Comparison of ENCODE assay signal across 9 cellular contexts in the genomic region with DNA sequence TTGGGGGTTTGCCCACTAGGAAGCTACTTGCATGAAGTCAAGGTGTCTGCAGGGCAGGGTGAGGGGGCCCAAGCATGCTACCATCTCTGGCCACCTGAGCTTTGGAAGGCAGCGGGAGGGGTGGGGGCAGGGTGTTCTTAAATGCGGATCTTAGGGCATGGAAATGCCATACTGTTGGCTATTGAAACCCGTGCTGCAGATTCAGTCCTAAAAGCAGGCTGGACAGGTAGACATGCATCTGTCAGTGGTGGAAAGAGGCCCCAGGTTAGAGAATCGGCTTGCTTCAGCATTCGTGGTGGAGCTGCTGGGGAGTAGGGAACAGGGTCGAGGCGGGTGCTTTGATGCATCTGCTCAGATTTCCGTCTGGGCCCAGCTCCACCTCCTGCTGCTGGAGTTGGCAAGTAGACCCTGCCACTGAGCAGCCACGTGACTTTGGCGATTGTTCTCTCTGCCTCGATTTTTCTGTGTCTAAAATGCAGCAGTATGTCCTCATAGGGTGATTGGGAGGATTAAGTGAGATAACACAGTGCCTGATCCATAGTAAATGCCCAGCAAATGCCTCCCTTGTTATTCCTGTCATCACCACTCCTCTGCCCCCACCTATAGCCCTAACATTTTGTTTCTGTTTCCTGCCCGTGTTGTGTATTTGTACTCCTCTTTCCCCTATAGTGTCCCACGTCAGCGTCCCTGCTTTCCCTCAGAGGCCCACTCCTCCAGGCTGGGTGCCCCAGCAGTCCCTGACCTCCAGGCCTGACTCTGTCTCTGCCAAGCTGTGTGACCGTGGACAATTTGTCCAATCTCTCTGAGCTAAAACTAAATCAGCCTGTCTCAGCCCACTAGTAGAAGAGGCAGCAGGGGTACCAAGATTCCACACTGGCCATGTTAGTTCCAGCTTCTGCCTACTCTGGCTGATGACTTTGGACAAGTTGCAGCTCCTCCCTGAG. TPM values are rescaled to one million over a fixed set of nuclear protein-coding genes. Genes with fewer than 3 reads are reported as not detected.
A peak's percentile ranks its signal among the peaks of the same experiment; 100 is the strongest.
DNase-seq lines count a peak whose midpoint lies in the region; ATAC-seq, FAIRE-seq and TF ChIP-seq lines count a peak whose summit lies in the region.
"Had no signal": no experiment of that assay in that cellular context is flagged by ENCODE, and none has a peak within 500 bp of the region (broad histone marks: within the 10 kb centered on the region; RNA-seq: fewer than 3 reads in every experiment).

No MANE protein-coding gene starts in this region.

- H3K9me3 Mint-ChIP-seq in activated naive CD4-positive, alpha-beta T cell treated with anti-CD3 and anti-CD28 coated beads, Interleukin-2, amount 50 U/mL, for 24 hours: no peaks in the 10 kb centered on the region

- no peaks in the 10 kb centered on the region for H3K27me3 Mint-ChIP-seq in activated naive CD4-positive, alpha-beta T cell treated with anti-CD3 and anti-CD28 coated beads, Interleukin-2, amount 50 U/mL, for 24 hours

- no peak for FAIRE-seq in GM12891 (lab: Jason Lieb, UNC)

- TF ChIP-seq POLR2A in vagina (IDR thresholded peaks at IDR 0.05): no peak
- TF ChIP-seq POLR2A in GM12891 (IDR thresholded peaks at IDR 0.05; ENCODE audit: low read depth, low read length): no peak

- H3K4me3 ChIP-seq in left lung (no peak overlapping the region), vagina (peak overlapping the region in 1 of 2 donors; percentile 10)
- H3K4me3 ChIP-seq: HAP-1 had no signal

- intact Hi-C loops in left lung (cut with DNase I) (no loop called here), vagina (cut with DNase I) (no loop called here)

- no peak overlapping the region for H3K4me3 Mint-ChIP-seq in activated naive CD4-positive, alpha-beta T cell treated with anti-CD3 and anti-CD28 coated beads, Interleukin-2, amount 50 U/mL, for 24 hours

- ATAC-seq in left lung (peak; percentile 23), HG02798 (IDR thresholded peaks at IDR 0.05; ENCODE audit: poor library complexity, unreplicated experiment) (no peak), esophagus mucosa (no peak)

- no peaks in the 10 kb centered on the region for H3K36me3 ChIP-seq in left lung
- no peaks in the 10 kb centered on the region for H3K36me3 ChIP-seq in vagina

- no peaks in the 10 kb centered on the region for H3K9me3 ChIP-seq in left lung
- H3K9me3 ChIP-seq in vagina: no peaks in the 10 kb centered on the region
- H3K9me3 ChIP-seq: HAP-1 had no signal

- no peak for TF ChIP-seq CTCF in left lung (IDR thresholded peaks at IDR 0.05)
- no peak for TF ChIP-seq CTCF in vagina (IDR thresholded peaks at IDR 0.05)

- H3K27ac Mint-ChIP-seq in activated naive CD4-positive, alpha-beta T cell treated with anti-CD3 and anti-CD28 coated beads, Interleukin-2, amount 50 U/mL, for 24 hours: peak overlapping the region; percentile 19

- no peak for DNase-seq in activated naive CD4-positive, alpha-beta T cell (lab: John Stamatoyannopoulos, UW)
- DNase-seq in cerebellar cortex (ENCODE audit: low spot score) (peak; percentile 82), left lung (no peak), vagina (ENCODE audit: extremely low spot score in 2 of 2) (no peak), GM12891 (ENCODE audit: insufficient read length, low spot score) (no peak)

- H3K4me1 ChIP-seq in left lung: peaks cover 38 to 64% of the 10 kb centered on the region in 2 donors
- H3K4me1 ChIP-seq in vagina: peaks cover 100% of the 10 kb centered on the region

- H3K27ac ChIP-seq in left lung (no peak overlapping the region), vagina (peak overlapping the region; percentile 88)

- H3K36me3 Mint-ChIP-seq in activated naive CD4-positive, alpha-beta T cell treated with anti-CD3 and anti-CD28 coated beads, Interleukin-2, amount 50 U/mL, for 24 hours: peaks cover 2% of the 10 kb centered on the region

- peaks cover 87% of the 10 kb centered on the region for H3K4me1 Mint-ChIP-seq in activated naive CD4-positive, alpha-beta T cell treated with anti-CD3 and anti-CD28 coated beads, Interleukin-2, amount 50 U/mL, for 24 hours

- no peaks in the 10 kb centered on the region for H3K27me3 ChIP-seq in left lung
- H3K27me3 ChIP-seq in vagina: no peaks in the 10 kb centered on the region

TF ChIP-seq in GM12891, 5 proteins besides CTCF, POLR2A, EP300 and RAD21:
- TF ChIP-seq POU2F2 (IDR thresholded peaks at IDR 0.05; ENCODE audit: low read depth, low read length): no peak
- no peak for TF ChIP-seq PAX5 (IDR thresholded peaks at IDR 0.05; ENCODE audit: insufficient read depth, low read length, severe bottlenecking)
- TF ChIP-seq SPI1 (IDR thresholded peaks at IDR 0.05; ENCODE audit: low read depth, low read length): no peak
- no peak for TF ChIP-seq TAF1 (IDR thresholded peaks at IDR 0.05; ENCODE audit: low read depth, low read length)

RNA-seq across cellular contexts. Expression of gene PPP1R37, which starts 5.8 kb away (rescaled TPM):
- total RNA-seq in left lung: 10 to 100 TPM; 26.8 to 29.8 TPM
- total RNA-seq in vagina: 23.8 TPM
- 24.2 TPM for total RNA-seq in esophagus mucosa
- 9.5 TPM for polyA plus RNA-seq in GM12891 (2012; ENCODE audit: low read depth, missing spikeins)

RNA-seq across cellular contexts. Expression of gene GEMIN7, which starts 19.7 kb away (rescaled TPM):
- total RNA-seq in left lung (10 to 100 TPM; 20.9 to 24.0 TPM), vagina (42.0 TPM), esophagus mucosa (18.7 TPM)
- 43.2 TPM for polyA plus RNA-seq in GM12891 (2012; ENCODE audit: low read depth, missing spikeins)

RNA-seq across cellular contexts. Expression of gene ZNF296, which starts 22.5 kb away (rescaled TPM):
- 1 to 10 TPM; 1.4 to 2.0 TPM for total RNA-seq in left lung
- 5.6 TPM for total RNA-seq in vagina
- 8.1 TPM for total RNA-seq in esophagus mucosa
- polyA plus RNA-seq in GM12891 (2012; ENCODE audit: low read depth, missing spikeins): 6.5 TPM

RNA-seq across cellular contexts. Expression of gene CLASRP, which starts 59.9 kb away (rescaled TPM):
- total RNA-seq in left lung (10 to 100 TPM; 62.9 to 77.5 TPM), vagina (93.5 TPM), esophagus mucosa (30.8 TPM)
- polyA plus RNA-seq in GM12891 (2012; ENCODE audit: low read depth, missing spikeins): 55.1 TPM
